In genomic region chr13:77696863-77697207, GRCh38 we compare ENCODE assay signal across 7 cellular contexts. TPM values are rescaled to one million over a fixed set of nuclear protein-coding genes. Genes with fewer than 3 reads are reported as not detected.
DNase-seq lines count a peak whose midpoint lies in the region; ATAC-seq, FAIRE-seq and TF ChIP-seq lines count a peak whose summit lies in the region.

No MANE protein-coding gene starts in this region.

- TF ChIP-seq CTCF in WTC11 (IDR thresholded peaks at IDR 0.05) = no peak
- TF ChIP-seq CTCF in kidney epithelial cell (IDR thresholded peaks at IDR 0.05; ENCODE audit: insufficient read depth, low read length, poor library complexity, severe bottlenecking) = no peak

- POLR2A ChIA-PET in WTC11 (lab: Charles Lee) = interaction anchor here (0.9 kb wide), 1 partner anchor 27 kb away, joined by 3 read pairs; no protein-coding TSS in a partner anchor

- H3K27ac ChIP-seq in substantia nigra (ENCODE audit: low read depth, low read length, poor library complexity, severe bottlenecking) = peak overlapping the region; percentile 90

- no peak for FAIRE-seq in frontal cortex (lab: Jason Lieb, UNC)

- H3K36me3 Mint-ChIP-seq in WTC11 = no peaks in the 10 kb centered on the region; the same call in 1 of the 2 replicates

- H3K27ac Mint-ChIP-seq in WTC11 = peak overlapping the region; percentile 91

- ATAC-seq in GM18867 (IDR thresholded peaks at IDR 0.05; ENCODE audit: unreplicated experiment) (peak; percentile 1), HG02763 (IDR thresholded peaks at IDR 0.05; ENCODE audit: unreplicated experiment) (peak; percentile 0), WTC11 (peak; percentile 0)

- H3K9me3 Mint-ChIP-seq in WTC11 = peaks cover under 1% of the 10 kb centered on the region; the same call in 1 of the 2 replicates

- H3K4me3 Mint-ChIP-seq in WTC11 = peak overlapping the region; percentile 83

- H3K27me3 Mint-ChIP-seq in WTC11 (ENCODE audit: low read depth) = peaks cover 7% of the 10 kb centered on the region

- peaks cover 38% of the 10 kb centered on the region for H3K4me1 Mint-ChIP-seq in WTC11

- CTCF ChIA-PET in WTC11 (lab: Charles Lee) = interaction anchor here (2.3 to 2.9 kb wide), 2 partner anchors 9 to 104 kb away, joined by 6 to 12 read pairs; no protein-coding TSS in a partner anchor

- H3K36me3 ChIP-seq in kidney epithelial cell (ENCODE audit: control insufficient read depth, insufficient read depth, low read length) = no peaks in the 10 kb centered on the region

- peaks cover 2% of the 10 kb centered on the region for H3K27me3 ChIP-seq in kidney epithelial cell (ENCODE audit: control insufficient read depth, insufficient read depth, low read length)

- DNase-seq in WTC11 (ENCODE audit: low spot score) (no peak), kidney epithelial cell (ENCODE audit: low read depth) (no peak), substantia nigra (lab: John Stamatoyannopoulos, UW) (no peak), frontal cortex (ENCODE audit: low spot score in 2 of 2) (no peak), GM19238 (ENCODE audit: insufficient read length, low spot score) (no peak)

- H3K4me3 ChIP-seq in kidney epithelial cell (ENCODE audit: low read depth, low read length) = peak overlapping the region; percentile 43

TF ChIP-seq in WTC11, 78 proteins besides CTCF, POLR2A, EP300 and RAD21:
- no peak for TF ChIP-seq IRF1 (CRISPR knock-in tag; IDR thresholded peaks at IDR 0.05)
TF ChIP-seq in WTC11: peak in this region for 0.

RNA-seq across cellular contexts. Expression of gene SLAIN1, which starts 0.7 kb away (rescaled TPM):
- total RNA-seq in WTC11 (2021) = 29.7 to 33.1 TPM (median 32.0 TPM) in 3 replicates
- 17.1 TPM in 2 replicates for total RNA-seq in kidney epithelial cell
- 506 TPM for total RNA-seq in frontal cortex

Comparison
In these comparisons a context has a peak if more than half of its experiments do, and no peak if none do; other contexts are left out.
1. RNA of gene SLAIN1, which starts 0.7 kb away (total RNA-seq): 506 TPM in frontal cortex (single experiment); 29.7 to 33.1 TPM in WTC11 and 17.1 TPM in kidney epithelial cell; every median in the first group is over 10 times any median in the second.
2. Peak in every context shown above with its lines, with median percentiles within 50 percentile points of each other: ATAC-seq.